Comparison of ENCODE assay signal across 9 cellular contexts in the genomic region with DNA sequence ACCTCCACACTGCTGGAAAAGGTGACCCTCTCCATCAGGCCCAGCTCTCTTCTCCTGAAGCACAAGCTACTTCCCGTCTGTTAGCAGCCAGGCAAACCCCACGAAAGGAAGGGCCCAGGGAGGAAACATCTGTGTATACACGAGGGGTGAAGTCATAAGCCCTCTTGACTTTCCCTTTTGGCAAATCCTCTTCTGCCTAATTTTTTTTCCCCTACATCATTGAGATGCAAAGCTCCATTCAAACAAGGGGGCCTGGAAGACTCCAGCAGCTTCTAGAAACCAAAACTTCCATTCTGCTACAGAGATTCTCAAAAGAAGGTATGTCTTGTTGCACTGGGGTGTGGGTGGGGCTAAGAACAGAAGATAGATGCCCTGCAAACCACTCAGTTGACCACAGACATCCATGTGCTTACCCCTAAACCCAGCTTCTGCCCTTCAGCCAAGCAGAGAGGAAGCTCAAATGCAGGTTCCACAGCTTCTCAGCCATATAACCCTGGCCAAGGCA.
DNase-seq lines count a peak whose midpoint lies in the region; ATAC-seq, FAIRE-seq and TF ChIP-seq lines count a peak whose summit lies in the region.
"Had no signal": no experiment of that assay in that cellular context is flagged by ENCODE, and none has a peak within 500 bp of the region (broad histone marks: within the 10 kb centered on the region; RNA-seq: fewer than 3 reads in every experiment).

No MANE protein-coding gene starts in this region.

- H3K4me2 ChIP-seq in GM23248 (ENCODE audit: unreplicated experiment) = no peak overlapping the region

- ATAC-seq in foreskin keratinocyte = no peak

- H3K4me1 ChIP-seq in GM23248 (ENCODE audit: insufficient read depth) (peaks cover 12% of the 10 kb centered on the region), foreskin keratinocyte (no peaks in the 10 kb centered on the region)

- no peaks in the 10 kb centered on the region for H3K9me3 ChIP-seq in GM23248 (ENCODE audit: low read depth)

- H3K9me2 ChIP-seq in GM23248 (ENCODE audit: insufficient read depth) = no peaks in the 10 kb centered on the region

- no peaks in the 10 kb centered on the region for H4K20me1 ChIP-seq in GM23248 (ENCODE audit: insufficient read depth)

- H3K27ac ChIP-seq in GM23248 (no peak overlapping the region), foreskin keratinocyte (no peak overlapping the region)

- H3K79me2 ChIP-seq in GM23248 (ENCODE audit: insufficient read depth) = no peaks in the 10 kb centered on the region

- DNase-seq in GF-D8 (lab: John Stamatoyannopoulos, UW) (peak; percentile 93), GM23248 (peak; percentile 32), RPMI7951 (ENCODE audit: low read depth) (peak; percentile 50), medulla oblongata (ENCODE audit: extremely low spot score) (peak; percentile 79), foreskin keratinocyte (no peak), NCI-H128 (lab: John Stamatoyannopoulos, UW; ENCODE audit: unreplicated experiment) (no peak), HTR-8/SVneo (ENCODE audit: insufficient read length, low spot score) (no peak)
- DNase-seq in stimulated activated CD4-positive, alpha-beta T cell treated with anti-CD3 and anti-CD28 coated beads, Interleukin-15, amount 100 ng/mL, for 24 hours = no peak
- DNase-seq: activated naive CD8-positive, alpha-beta T cell treated with anti-CD3 and anti-CD28 coated beads, Interleukin-2, amount 10 ng/mL, durations not matched to agents 7 days and 5 days had no signal

- no peak for TF ChIP-seq CTCF in foreskin keratinocyte (conservative IDR thresholded peaks at IDR 0.05)

- H3K36me3 ChIP-seq in GM23248 (ENCODE audit: low read depth) = no peaks in the 10 kb centered on the region

- no peaks in the 10 kb centered on the region for H3K27me3 ChIP-seq in GM23248 (replicated peaks; ENCODE audit: insufficient read depth)
- H3K27me3 ChIP-seq in foreskin keratinocyte = no peaks in the 10 kb centered on the region

- in situ Hi-C loops in GM23248 (cut with MboI) = no loop called here

- WGBS in GM23248 (ENCODE audit: low coverage in 1 of 2, low lambda C conversion rate in 2 of 2, missing lambda C conversion rate in 2 of 2), 2 experiments = 70 to 71% methylated on average over 3 of the region's 3 CpGs

- H3F3A ChIP-seq in GM23248 (ENCODE audit: insufficient read depth) = no peaks in the 10 kb centered on the region

- no peak for FAIRE-seq in HTR-8/SVneo (lab: Jason Lieb, UNC)

- H3K4me3 ChIP-seq in GM23248 = no peak overlapping the region

- H3K9ac ChIP-seq in GM23248 = no peak overlapping the region

- no peak overlapping the region for H2AFZ ChIP-seq in GM23248

Comparison
In these comparisons a context has a peak if more than half of its experiments do, and no peak if none do; other contexts are left out.
1. DNase-seq: peak in GF-D8 (single experiment), GM23248 (single experiment), RPMI7951 (single experiment) and medulla oblongata (single experiment); none in foreskin keratinocyte (0 of 2), NCI-H128 (single experiment), stimulated activated CD4-positive, alpha-beta T cell treated with anti-CD3 and anti-CD28 coated beads, Interleukin-15, amount 100 ng/mL, for 24 hours (single experiment) and HTR-8/SVneo (single experiment).